In genomic region chr5:140023611-140024191, GRCh38 we compare ENCODE assay signal across 19 cellular contexts.
DNase-seq lines count a peak whose midpoint lies in the region; ATAC-seq and TF ChIP-seq lines count a peak whose summit lies in the region.
"Had no signal": no experiment of that assay in that cellular context is flagged by ENCODE, and none has a peak within 500 bp of the region (broad histone marks: within the 10 kb centered on the region; RNA-seq: fewer than 3 reads in every experiment).

No MANE protein-coding gene starts in this region.

- H3K36me3 ChIP-seq in HEK293 (ENCODE audit: control insufficient read depth in 2 of 2, insufficient read depth in 1 of 2, low read length in 2 of 2) = no peaks in the 10 kb centered on the region

- H3K27ac ChIP-seq in HEK293 (ENCODE audit: extremely low read depth, low read depth, low read length) = no peak overlapping the region

- H3K9me3 ChIP-seq in HEK293 (ENCODE audit: control insufficient read depth, insufficient read depth, low read depth, low read length) = no peaks in the 10 kb centered on the region
- H3K9me3 ChIP-seq: SK-N-SH had no signal

- no peak for ATAC-seq in GM21367 (IDR thresholded peaks at IDR 0.05; ENCODE audit: unreplicated experiment)
- ATAC-seq: HepG2, Panc1 had no signal

- peak; percentile 93 for DNase-seq in NCI-H524 treated with DMSO at 0.1 percent for 48 hours (lab: John Stamatoyannopoulos, UW)
- peak; percentile 82 for DNase-seq in cerebellar cortex (ENCODE audit: low spot score)
- DNase-seq in activated naive CD4-positive, alpha-beta T cell treated with Interleukin-2 at 50 U/mL for 16 hours = no peak
- DNase-seq in GDM1 (lab: John Stamatoyannopoulos, UW) = no peak
- no peak for DNase-seq in HuH-7.5 (ENCODE audit: low spot score)
- DNase-seq: CD4-positive, CD25-positive, alpha-beta regulatory T cell; H7; HFFc6; KG1; NCI-H1092; NCI-H1436 treated with DMSO at 0.1 percent for 48 hours; NCI-H2081; NCI-H446 treated with DMSO at 0.1 percent for 48 hours; SIG-M5; SK-N-SH had no signal

- no peak for TF ChIP-seq CTCF in HEK293 (tag by site-specific recombination; IDR thresholded peaks at IDR 0.05)

- CTCF ChIA-PET in HEK293 (lab: Yijun Ruan, JAX) = no interaction called here

- peaks cover 10% of the 10 kb centered on the region for H3K4me1 ChIP-seq in HEK293 (ENCODE audit: control insufficient read depth, insufficient read depth, low read length)

- POLR2A ChIA-PET in HEK293 (lab: Yijun Ruan, JAX) = no interaction called here

- no peak overlapping the region for H3K4me3 ChIP-seq in HEK293 (ENCODE audit: low read depth, low read length)

TF ChIP-seq in HEK293, 187 proteins besides CTCF, POLR2A, EP300 and RAD21:
- no peak for TF ChIP-seq ELK4 (IDR thresholded peaks at IDR 0.05; ENCODE audit: borderline replicate concordance, low read depth, low read length)
- peak; percentile 91 for TF ChIP-seq ZNF133 (tag by site-specific recombination; IDR thresholded peaks at IDR 0.05)
- TF ChIP-seq ZBTB17 (tag by site-specific recombination; IDR thresholded peaks at IDR 0.05) = 0 out of 2 replicates have a peak, but pooled peaks have one; percentile 14

Comparison
In these comparisons a context has a peak if more than half of its experiments do, and no peak if none do; other contexts are left out.
1. DNase-seq: peak in NCI-H524 treated with DMSO at 0.1 percent for 48 hours (single experiment) and cerebellar cortex (single experiment); none in activated naive CD4-positive, alpha-beta T cell treated with Interleukin-2 at 50 U/mL for 16 hours (single experiment), GDM1 (single experiment) and HuH-7.5 (single experiment).